ENCODE assay signal across 1 cellular context in genomic region chr6:33737267-33738026, GRCh38.
TF ChIP-seq lines count a peak whose summit lies in the region.

No MANE protein-coding gene starts in this region.

TF ChIP-seq in HEK293, 187 proteins besides CTCF, POLR2A, EP300 and RAD21 (continued from another document):
- TF ChIP-seq ZNF132 (tag by site-specific recombination; IDR thresholded peaks at IDR 0.05; ENCODE audit: borderline replicate concordance), result no peak
- no peak for TF ChIP-seq SP2 (tag by site-specific recombination; IDR thresholded peaks at IDR 0.05)
